16 cellular contexts compared by ENCODE assay signal in the genomic region with DNA sequence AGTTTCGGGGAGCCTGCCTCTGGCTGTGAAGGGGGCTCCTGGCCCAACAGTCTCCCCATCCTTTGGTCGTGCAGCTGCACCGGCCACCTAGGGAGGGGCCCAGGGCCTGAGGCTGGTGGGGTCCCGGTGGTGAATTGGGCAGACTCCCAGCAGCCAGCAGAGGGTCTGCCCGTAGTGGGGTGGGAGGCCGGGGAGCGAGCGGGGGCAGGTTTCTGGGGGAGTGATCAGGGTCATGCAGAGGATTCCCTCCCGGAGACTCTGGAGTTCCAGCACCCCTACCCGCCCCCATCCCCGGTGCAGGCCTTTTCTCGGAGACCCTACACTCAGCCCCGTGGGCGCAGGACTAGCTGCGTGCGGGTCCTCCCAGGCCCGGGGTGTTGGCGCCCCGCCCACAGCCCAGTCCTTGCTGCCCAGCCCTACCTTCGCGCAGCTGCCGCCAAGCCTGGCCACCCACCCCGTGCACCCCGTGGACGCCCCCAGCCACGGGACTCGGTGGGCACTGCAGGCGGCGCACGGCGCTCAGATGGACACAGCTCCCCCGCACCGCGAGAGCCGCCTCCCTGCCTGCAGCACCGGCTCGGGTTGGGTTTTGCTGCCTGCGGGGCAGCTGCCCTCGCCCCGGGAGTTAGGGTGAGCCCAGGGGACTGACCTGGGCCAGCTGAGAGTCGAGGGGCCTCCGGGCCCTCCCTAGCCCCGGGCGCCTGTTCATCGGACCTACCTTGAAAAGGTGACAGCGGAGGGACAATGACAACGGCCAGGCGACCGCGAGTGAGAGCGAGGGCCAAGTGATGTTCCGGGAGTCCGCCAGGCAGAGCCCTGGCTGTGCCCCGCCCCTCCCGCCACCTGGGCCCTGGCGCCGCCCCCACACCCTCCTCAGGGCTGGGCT. TPM values are rescaled to one million over a fixed set of nuclear protein-coding genes. Genes with fewer than 3 reads are reported as not detected.
DNase-seq lines count a peak whose midpoint lies in the region; ATAC-seq, FAIRE-seq and TF ChIP-seq lines count a peak whose summit lies in the region.
"Had no signal": no experiment of that assay in that cellular context is flagged by ENCODE, and none has a peak within 500 bp of the region (broad histone marks: within the 10 kb centered on the region; RNA-seq: fewer than 3 reads in every experiment).

A gene with protein sequence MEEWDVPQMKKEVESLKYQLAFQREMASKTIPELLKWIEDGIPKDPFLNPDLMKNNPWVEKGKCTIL (minus strand): TSS at position 787 of the 886 bp plus-strand sequence. CDS start 1,657 bp downstream, outside the sequence.

- TF ChIP-seq CTCF in nephron progenitor cell (IDR thresholded peaks at IDR 0.05), result no peak

- no peaks in the 10 kb centered on the region for H3K9me3 Mint-ChIP-seq in nephron progenitor cell
- H3K9me3 Mint-ChIP-seq: activated T-cell treated with anti-CD3 and anti-CD28 coated beads, Interleukin-2, amount 50 U/mL, for 4 hours had no signal

- peaks cover 44% of the 10 kb centered on the region for H3K27me3 Mint-ChIP-seq in nephron progenitor cell (ENCODE audit: low read depth, poor library complexity)

- H3K79me2 ChIP-seq in Karpas-422 (ENCODE audit: low read length), result no peaks in the 10 kb centered on the region

- H3K4me3 ChIP-seq in Karpas-422 (ENCODE audit: low read length) (peak within 1 kb of the TSS; percentile 47; the same call in 1 of the 2 replicates), ectodermal cell (ENCODE audit: insufficient read depth, low read depth, low read length) (peak within 1 kb of the TSS; percentile 20), MG63 (no peak within 1 kb of the TSS)
- H3K4me3 ChIP-seq: HAP-1 had no signal

- no peaks in the 10 kb centered on the region for H3K27me3 ChIP-seq in Karpas-422 (ENCODE audit: low read length)
- H3K27me3 ChIP-seq in ectodermal cell (ENCODE audit: control insufficient read depth, insufficient read depth, low read length, poor library complexity, severe bottlenecking), result peaks cover 65% of the 10 kb centered on the region
- peaks cover 20% of the 10 kb centered on the region for H3K27me3 ChIP-seq in MG63

- H3K4me3 Mint-ChIP-seq in nephron progenitor cell, result no peak within 1 kb of the TSS
- H3K4me3 Mint-ChIP-seq: activated T-cell treated with anti-CD3 and anti-CD28 coated beads, Interleukin-2, amount 50 U/mL, for 4 hours had no signal

- peaks cover 8% of the 10 kb centered on the region for H3K36me3 Mint-ChIP-seq in nephron progenitor cell (ENCODE audit: low read depth)

- H3K9me3 ChIP-seq in Karpas-422 (ENCODE audit: low read length) (no peaks in the 10 kb centered on the region), ectodermal cell (ENCODE audit: control insufficient read depth, low read length) (no peaks in the 10 kb centered on the region), MG63 (no peaks in the 10 kb centered on the region)
- H3K9me3 ChIP-seq: HAP-1 had no signal

- peak in 2 of 3 experiments; percentile 39 to 48 for DNase-seq in NCI-H1417 (lab: John Stamatoyannopoulos, UW)
- no peak for DNase-seq in NCI-H1417 treated with DMSO at 0.1 percent for 48 hours (lab: John Stamatoyannopoulos, UW)
- peak; percentile 67 for DNase-seq in Karpas-422
- peak; percentile 70 for DNase-seq in nephron progenitor cell
- DNase-seq in MG63, result no peak
- no peak for DNase-seq in GM19239 (ENCODE audit: insufficient read length, low spot score)
- DNase-seq: activated CD4-positive, alpha-beta T cell treated with anti-CD3 and anti-CD28 coated beads, Interleukin-2, amount 50 U/mL, for 1 hour; activated T-cell treated with anti-CD3 and anti-CD28 coated beads, Interleukin-2, amount 50 U/mL, for 4 hours had no signal

- FAIRE-seq in GM19239 (lab: Jason Lieb, UNC), result no peak
- FAIRE-seq: RCC 7860 had no signal

- H3K4me2 ChIP-seq in Karpas-422 (ENCODE audit: low read depth, low read length, poor library complexity, severe bottlenecking), result peak within 1 kb of the TSS; percentile 63

- WGBS in ectodermal cell, 2 experiments, result 11 to 12% methylated on average over 57 of the region's 57 CpGs

- H4K20me1 ChIP-seq in Karpas-422 (ENCODE audit: insufficient read depth, low read depth, low read length), result peaks cover 32% of the 10 kb centered on the region

- no peak within 1 kb of the TSS for H3K27ac Mint-ChIP-seq in nephron progenitor cell

- H3K27ac ChIP-seq in Karpas-422 (ENCODE audit: low read length), result peak within 1 kb of the TSS; percentile 52
- no peak within 1 kb of the TSS for H3K27ac ChIP-seq in ectodermal cell (ENCODE audit: insufficient read depth, low read depth, low read length, poor library complexity, severe bottlenecking)

- H3K4me1 ChIP-seq in Karpas-422 (ENCODE audit: low read length) (peaks cover 51% of the 10 kb centered on the region), ectodermal cell (ENCODE audit: control insufficient read depth, insufficient read depth, low read length) (peaks cover 15% of the 10 kb centered on the region)

- ATAC-seq in HG02970 (IDR thresholded peaks at IDR 0.05; ENCODE audit: low FRiP score, unreplicated experiment), result no peak
- ATAC-seq: activated T-cell treated with anti-CD3 and anti-CD28 coated beads, Interleukin-2, amount 50 U/mL, for 4 hours had no signal

- H3K9me2 ChIP-seq in Karpas-422 (replicated peaks; ENCODE audit: insufficient read depth, low read length), result no peaks in the 10 kb centered on the region

- peak within 1 kb of the TSS; percentile 51 for H3K9ac ChIP-seq in Karpas-422 (ENCODE audit: low read length)

- H3K36me3 ChIP-seq in Karpas-422 (ENCODE audit: insufficient read depth, low read length), result peaks cover 8% of the 10 kb centered on the region; the same call in 1 of the 2 replicates
- H3K36me3 ChIP-seq in ectodermal cell (ENCODE audit: control insufficient read depth, insufficient read depth, low read length), result peaks cover 4% of the 10 kb centered on the region
- peaks cover 12% of the 10 kb centered on the region for H3K36me3 ChIP-seq in MG63

- H3K4me1 Mint-ChIP-seq in nephron progenitor cell, result peaks cover 17% of the 10 kb centered on the region

- no peak within 1 kb of the TSS for H2AFZ ChIP-seq in Karpas-422 (ENCODE audit: low read length)

RNA-seq across cellular contexts. Expression of the gene that starts here (rescaled TPM):
- total RNA-seq in Karpas-422 (2014; rRNA removed; shearing (Covaris generic); ENCODE audit: low replicate concordance), result not detected in 2 replicates
- not detected for polyA plus RNA-seq in ectodermal cell (2013, experiment 1 of 4)
- 0.34 TPM for polyA plus RNA-seq in ectodermal cell (2013, experiment 2 of 4)
- not detected for polyA plus RNA-seq in ectodermal cell (2013, experiment 3 of 4)
- polyA plus RNA-seq in ectodermal cell (2013, experiment 4 of 4), result 0.24 TPM
- total RNA-seq in MG63 (2014; rRNA removed; shearing (Covaris generic); ENCODE audit: low replicate concordance), result not detected in 2 replicates
- total RNA-seq: activated T-cell treated with anti-CD3 and anti-CD28 coated beads, Interleukin-2, amount 50 U/mL, for 4 hours; epithelial cell of proximal tubule; liver; T-helper 2 cell treated with Interferon-gamma antibody and Interleukin-4, amounts not matched to agents 100 ng/mL and 5 ng/mL, for 36 hours had no signal
- polyA plus RNA-seq: liver, neural cell had no signal

Comparison
In these comparisons a context has a peak if more than half of its experiments do, and no peak if none do; other contexts are left out.
1. DNase-seq: peak in NCI-H1417 (2 of 3) and nephron progenitor cell (single experiment); none in NCI-H1417 treated with DMSO at 0.1 percent for 48 hours (single experiment), MG63 (single experiment) and GM19239 (single experiment).
2. Peak in DNase-seq, H3K4me3 ChIP-seq, H3K27ac ChIP-seq, H3K9ac ChIP-seq and H3K4me2 ChIP-seq in Karpas-422; RNA of the gene not detected or under 1 TPM.